ENCODE assay signal across 8 cellular contexts in genomic region chr4:152014280-152014679, GRCh38.
DNase-seq lines count a peak whose midpoint lies in the region; ATAC-seq, FAIRE-seq and TF ChIP-seq lines count a peak whose summit lies in the region.

No MANE protein-coding gene starts in this region.

- in situ Hi-C loops in KBM-7 (cut with MboI; ENCODE audit: low pct_unique_long_range_greater_than_20kb, low sequenced_read_pairs): no loop called here

- peaks cover 35% of the 10 kb centered on the region for H3K4me1 Mint-ChIP-seq in activated naive CD8-positive, alpha-beta T cell treated with anti-CD3 and anti-CD28 coated beads, Interleukin-2, amount 50 U/mL, for 24 hours

- no peaks in the 10 kb centered on the region for H3K36me3 ChIP-seq in PC-3 (ENCODE audit: low read depth, low read length)

- H3K4me2 ChIP-seq in PC-3 (ENCODE audit: low read length): no peak overlapping the region

- H3K79me2 ChIP-seq in PC-3 (ENCODE audit: low read length): no peaks in the 10 kb centered on the region

- no TSS peak for BruUV-seq in PC-3 (replicated peaks; lab: Mats Ljungman, UMichigan)

- H3K4me3 Mint-ChIP-seq in activated naive CD8-positive, alpha-beta T cell treated with anti-CD3 and anti-CD28 coated beads, Interleukin-2, amount 50 U/mL, for 24 hours: no peak overlapping the region

- no peaks in the 10 kb centered on the region for H3K27me3 Mint-ChIP-seq in activated naive CD8-positive, alpha-beta T cell treated with anti-CD3 and anti-CD28 coated beads, Interleukin-2, amount 50 U/mL, for 24 hours

- ATAC-seq in GM21723 (IDR thresholded peaks at IDR 0.05; ENCODE audit: unreplicated experiment) (peak; percentile 93), PC-3 (no peak)
- ATAC-seq in activated naive CD8-positive, alpha-beta T cell treated with anti-CD3 and anti-CD28 coated beads, Interleukin-2, amount 50 U/mL, for 24 hours: peak; percentile 58

- TF ChIP-seq CTCF in PC-3 (conservative IDR thresholded peaks at IDR 0.05; ENCODE audit: low read depth, low read length): no peak

- H3K4me3 ChIP-seq in PC-3 (ENCODE audit: low read length): no peak overlapping the region

- intact Hi-C loops in PC-3 (cut with micrococcal nuclease): no loop called here

- no peak overlapping the region for H2AFZ ChIP-seq in PC-3 (ENCODE audit: low read length)

- no peaks in the 10 kb centered on the region for H3K27me3 ChIP-seq in PC-3 (ENCODE audit: low read length)

- H4K20me1 ChIP-seq in PC-3 (ENCODE audit: low read length): no peaks in the 10 kb centered on the region

- H3K27ac ChIP-seq in PC-3 (ENCODE audit: low read length): no peak overlapping the region

- POLR2A ChIA-PET in PC-3 (lab: Charles Lee; ENCODE audit: unreplicated experiment): no interaction called here

- FAIRE-seq in GM12892 (lab: Jason Lieb, UNC): peak; percentile 85

- DNase-seq in GM12892 (ENCODE audit: insufficient read length) (peak; percentile 10), NCI-H187 (lab: John Stamatoyannopoulos, UW) (peak; percentile 23 to 44), SHP77 treated with DMSO at 0.1 percent for 48 hours (lab: John Stamatoyannopoulos, UW) (no peak), ureter (ENCODE audit: low spot score) (no peak), PC-3 (no peak), KBM-7 (no peak)
- DNase-seq in activated naive CD8-positive, alpha-beta T cell treated with anti-CD3 and anti-CD28 coated beads, Interleukin-2, amount 50 U/mL, for 24 hours: peak; percentile 45

- no peak overlapping the region for H3K9ac ChIP-seq in PC-3 (ENCODE audit: low read length)

- CTCF ChIA-PET in PC-3 (lab: Charles Lee): no interaction called here

- H3K4me1 ChIP-seq in PC-3 (ENCODE audit: insufficient read depth, low read length): peaks cover 33% of the 10 kb centered on the region

- no peaks in the 10 kb centered on the region for H3K9me3 ChIP-seq in PC-3 (ENCODE audit: low read length)

- H3K36me3 Mint-ChIP-seq in activated naive CD8-positive, alpha-beta T cell treated with anti-CD3 and anti-CD28 coated beads, Interleukin-2, amount 50 U/mL, for 24 hours (ENCODE audit: low read depth): no peaks in the 10 kb centered on the region

- peaks cover 5% of the 10 kb centered on the region for H3K9me3 Mint-ChIP-seq in activated naive CD8-positive, alpha-beta T cell treated with anti-CD3 and anti-CD28 coated beads, Interleukin-2, amount 50 U/mL, for 24 hours

- H3K9me2 ChIP-seq in PC-3 (replicated peaks; ENCODE audit: low read length): no peaks in the 10 kb centered on the region

- H3F3A ChIP-seq in PC-3 (ENCODE audit: low read length, unreplicated experiment): peaks cover 7% of the 10 kb centered on the region

- H3K27ac Mint-ChIP-seq in activated naive CD8-positive, alpha-beta T cell treated with anti-CD3 and anti-CD28 coated beads, Interleukin-2, amount 50 U/mL, for 24 hours: no peak overlapping the region

- no peak for TF ChIP-seq POLR2A in GM12892 (IDR thresholded peaks at IDR 0.05; ENCODE audit: low read depth, low read length)

Comparison
In these comparisons a context has a peak if more than half of its experiments do, and no peak if none do; other contexts are left out.
1. DNase-seq: peak in GM12892 (single experiment), NCI-H187 (2 of 2) and activated naive CD8-positive, alpha-beta T cell treated with anti-CD3 and anti-CD28 coated beads, Interleukin-2, amount 50 U/mL, for 24 hours (single experiment); none in SHP77 treated with DMSO at 0.1 percent for 48 hours (single experiment), ureter (single experiment), PC-3 (single experiment) and KBM-7 (single experiment).